ENCODE assay signal across 17 cellular contexts in the genomic region with DNA sequence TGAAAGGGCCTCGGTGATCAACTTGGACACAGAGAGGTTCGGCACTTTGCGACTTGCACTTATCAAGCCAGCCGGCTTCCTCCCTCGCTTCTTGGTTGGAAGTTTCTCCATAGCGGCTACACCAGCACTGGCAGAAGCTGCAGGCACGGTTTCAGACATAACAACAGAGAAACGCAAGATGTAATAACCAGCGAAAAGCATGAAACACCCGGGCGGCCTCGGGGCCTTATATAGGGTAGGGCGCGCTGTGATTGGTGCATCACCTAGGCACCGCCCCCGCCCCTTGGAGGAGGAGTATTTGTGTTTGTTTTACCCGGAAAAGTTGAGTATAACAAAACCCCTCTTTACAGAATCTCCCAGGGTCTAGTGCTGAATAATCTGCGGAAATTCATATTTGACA. TPM values are rescaled to one million over a fixed set of nuclear protein-coding genes. Genes with fewer than 3 reads are reported as not detected.
DNase-seq lines count a peak whose midpoint lies in the region; ATAC-seq and TF ChIP-seq lines count a peak whose summit lies in the region.
"Had no signal": no experiment of that assay in that cellular context is flagged by ENCODE, and none has a peak within 500 bp of the region (broad histone marks: within the 10 kb centered on the region; RNA-seq: fewer than 3 reads in every experiment).

No MANE protein-coding gene starts in this region.

- H3K27ac ChIP-seq in C4-2B: 0 out of 2 replicates have a peak overlapping the region, but pooled peaks have one; percentile 10
- no peak overlapping the region for H3K27ac ChIP-seq in H9 (ENCODE audit: insufficient read length, low read depth, low read length)
- H3K27ac ChIP-seq in RWPE1: peak overlapping the region; percentile 20; the same call in 1 of the 2 replicates
- H3K27ac ChIP-seq in testis: no peak overlapping the region
- H3K27ac ChIP-seq in caudate nucleus (ENCODE audit: low read depth, low read length): no peak overlapping the region
- H3K27ac ChIP-seq: HL-60 had no signal

- H3K27me3 Mint-ChIP-seq in H9 (ENCODE audit: low read depth): peaks cover 2% of the 10 kb centered on the region; the same call in 1 of the 2 replicates
- H3K27me3 Mint-ChIP-seq in effector memory CD8-positive, alpha-beta T cell: peaks cover 0 to 4% of the 10 kb centered on the region in 2 donors

- H4K8ac ChIP-seq in H9 (replicated peaks; ENCODE audit: insufficient read length, low read depth, low read length): no peak overlapping the region

- no peaks in the 10 kb centered on the region for H3K9me3 ChIP-seq in H9 (ENCODE audit: control insufficient read depth, low read depth, low read length)
- H3K9me3 ChIP-seq in testis: no peaks in the 10 kb centered on the region
- H3K9me3 ChIP-seq: HAP-1 had no signal

- H3K27ac Mint-ChIP-seq in H9: no peak overlapping the region
- H3K27ac Mint-ChIP-seq in effector memory CD8-positive, alpha-beta T cell: no peak overlapping the region
- H3K27ac Mint-ChIP-seq: CD8-positive, alpha-beta T cell had no signal

- no peaks in the 10 kb centered on the region for H3K79me1 ChIP-seq in H9 (ENCODE audit: insufficient read depth, low read depth, low read length, poor library complexity, severe bottlenecking)

- H4K5ac ChIP-seq in H9 (ENCODE audit: insufficient read length, low read depth, low read length): no peak overlapping the region

- no peak overlapping the region for H2AK5ac ChIP-seq in H9 (ENCODE audit: insufficient read length, low read length)

- H2AFZ ChIP-seq in H9 (ENCODE audit: low read length): no peak overlapping the region

- POLR2A ChIA-PET in RWPE1 (lab: Yijun Ruan, JAX; ENCODE audit: low non-redundant PET): interaction anchor here (1.1 kb wide), 1 partner anchor 15 kb away, joined by 3 read pairs; no protein-coding TSS in a partner anchor

- H3T11ph ChIP-seq in H9 (ENCODE audit: low read length): no peak overlapping the region

- H3K36me3 ChIP-seq in testis (ENCODE audit: low read depth, missing control alignments): no peaks in the 10 kb centered on the region
- H3K36me3 ChIP-seq: HAP-1 had no signal

- H2BK120ac ChIP-seq in H9 (ENCODE audit: low read depth, low read length, poor library complexity, severe bottlenecking): no peak overlapping the region

- H3K4ac ChIP-seq in H9 (ENCODE audit: low read depth, low read length): no peak overlapping the region

- TF ChIP-seq POLR2A in testis (IDR thresholded peaks at IDR 0.05): no peak
- TF ChIP-seq POLR2A in GM18505 (IDR thresholded peaks at IDR 0.05; ENCODE audit: borderline replicate concordance, extremely low read depth, insufficient read depth, insufficient read length): no peak

- H3K9ac ChIP-seq in H9 (ENCODE audit: extremely low read depth, insufficient read length, low read length): no peak overlapping the region

- ATAC-seq in GM18505 (IDR thresholded peaks at IDR 0.05; ENCODE audit: unreplicated experiment): no peak
- ATAC-seq in effector memory CD8-positive, alpha-beta T cell (replicated peaks): no peak
- ATAC-seq: CD8-positive, alpha-beta T cell had no signal

- peaks cover 9 to 19% (median 19%) of the 10 kb centered on the region in 3 experiments; a peak in 6 of 7 replicates for H3K36me3 Mint-ChIP-seq in H9 (ENCODE audit: insufficient read depth in 1 of 3, low read depth in 3 of 3)
- H3K36me3 Mint-ChIP-seq in effector memory CD8-positive, alpha-beta T cell (ENCODE audit: insufficient read depth): peaks cover 15% of the 10 kb centered on the region
- H3K36me3 Mint-ChIP-seq: CD8-positive, alpha-beta T cell had no signal

- no peak overlapping the region for H3K4me2 ChIP-seq in H9 (ENCODE audit: insufficient read depth, insufficient read length, low read length)

- H4K20me1 ChIP-seq in H9 (ENCODE audit: control insufficient read depth, insufficient read depth, insufficient read length): no peaks in the 10 kb centered on the region

- H3K4me3 ChIP-seq in testis: peak overlapping the region; percentile 13 to 20
- H3K4me3 ChIP-seq: HAP-1 had no signal

- intact Hi-C loops in testis (cut with DNase I; ENCODE audit: low total_unique reads): no loop called here

- no peak overlapping the region for H2BK15ac ChIP-seq in H9 (ENCODE audit: low read depth, low read length)

- no peak overlapping the region for H2BK12ac ChIP-seq in H9 (ENCODE audit: insufficient read length, low read depth, low read length)

- H3K14ac ChIP-seq in H9 (ENCODE audit: insufficient read depth, low read length): no peak overlapping the region

- TF ChIP-seq CTCF in C4-2B (conservative IDR thresholded peaks at IDR 0.05) (no peak), H9 (conservative IDR thresholded peaks at IDR 0.05) (no peak), RWPE1 (conservative IDR thresholded peaks at IDR 0.05; ENCODE audit: low read depth) (no peak), testis (IDR thresholded peaks at IDR 0.05) (no peak)

- DNase-seq in H9 (no peak), RWPE1 (ENCODE audit: low spot score) (no peak), testis (peak; percentile 87), caudate nucleus (lab: John Stamatoyannopoulos, UW) (no peak)
- DNase-seq in effector memory CD8-positive, alpha-beta T cell: no peak
- DNase-seq: AML-193; Calu3; CD8-positive, alpha-beta T cell; DMS 273 treated with DMSO at 0.1 percent for 48 hours; DMS53; GOT3; Karpas-422; KBM-7 had no signal

- H3K9me3 Mint-ChIP-seq in H9: peaks cover 17% of the 10 kb centered on the region in 2 experiments
- H3K9me3 Mint-ChIP-seq in effector memory CD8-positive, alpha-beta T cell: no peaks in the 10 kb centered on the region
- H3K9me3 Mint-ChIP-seq: CD8-positive, alpha-beta T cell had no signal

- H2BK20ac ChIP-seq in H9 (ENCODE audit: low read depth, low read length, poor library complexity, severe bottlenecking): no peak overlapping the region

- H3K23me2 ChIP-seq in H9 (ENCODE audit: insufficient read length, low read depth, low read length, poor library complexity, severe bottlenecking): peaks cover 5% of the 10 kb centered on the region

- H3K18ac ChIP-seq in H9 (ENCODE audit: insufficient read length, low read depth, low read length): peak overlapping the region; percentile 78

- H3K23ac ChIP-seq in H9 (ENCODE audit: insufficient read length, low read depth, low read length): no peak overlapping the region

- no peak overlapping the region for H4K91ac ChIP-seq in H9 (ENCODE audit: insufficient read length, low read depth, low read length)

- H3K79me2 ChIP-seq in H9 (ENCODE audit: insufficient read depth, low read length): no peaks in the 10 kb centered on the region

- no peak overlapping the region for H3K56ac ChIP-seq in H9 (ENCODE audit: insufficient read length, low read depth, low read length)

- H3K4me1 Mint-ChIP-seq in H9: peaks cover 10 to 12% of the 10 kb centered on the region in 2 experiments
- H3K4me1 Mint-ChIP-seq in effector memory CD8-positive, alpha-beta T cell (ENCODE audit: low read depth in 2 of 2): peaks cover 9 to 11% of the 10 kb centered on the region in 2 donors

- no CpG with 5 or more reads among the region's 18 CpGs for WGBS in H9 (ENCODE audit: extremely low coverage, insufficient read length, low lambda C conversion rate)
- WGBS in testis, 2 donors: 74 to 90% methylated on average over 12 to 18 of the region's 18 CpGs

- no peak overlapping the region for H2BK5ac ChIP-seq in H9 (ENCODE audit: insufficient read length, low read length)

- H3K27me3 ChIP-seq in H9 (ENCODE audit: insufficient read depth, low read length) (no peaks in the 10 kb centered on the region), testis (no peaks in the 10 kb centered on the region)

- H3K4me1 ChIP-seq in H9 (ENCODE audit: insufficient read depth, low read length): no peaks in the 10 kb centered on the region
- peaks cover 5% of the 10 kb centered on the region for H3K4me1 ChIP-seq in testis

- H3K4me3 Mint-ChIP-seq in H9: no peak overlapping the region
- no peak overlapping the region for H3K4me3 Mint-ChIP-seq in effector memory CD8-positive, alpha-beta T cell
- H3K4me3 Mint-ChIP-seq: CD8-positive, alpha-beta T cell had no signal

- CTCF ChIA-PET in RWPE1 (lab: Yijun Ruan, JAX): no interaction called here

RNA-seq across cellular contexts. Expression of a gene that starts 20.7 kb away (rescaled TPM):
- 0.29 and 0.98 TPM in 2 replicates for total RNA-seq in H9 (2021)
- 1 to 10 TPM; 4.1 to 5.1 TPM for total RNA-seq in testis
- 4.8 TPM for polyA plus RNA-seq in testis (ENCODE audit: insufficient read depth, low read depth, low replicate concordance)

Comparison
In these comparisons a context has a peak if more than half of its experiments do, and no peak if none do; other contexts are left out.
1. H3K27ac ChIP-seq: peak in C4-2B (single experiment) and RWPE1 (single experiment); none in H9 (single experiment), testis (0 of 2) and caudate nucleus (single experiment).